ENCODE assay signal across 33 cellular contexts in the genomic region with DNA sequence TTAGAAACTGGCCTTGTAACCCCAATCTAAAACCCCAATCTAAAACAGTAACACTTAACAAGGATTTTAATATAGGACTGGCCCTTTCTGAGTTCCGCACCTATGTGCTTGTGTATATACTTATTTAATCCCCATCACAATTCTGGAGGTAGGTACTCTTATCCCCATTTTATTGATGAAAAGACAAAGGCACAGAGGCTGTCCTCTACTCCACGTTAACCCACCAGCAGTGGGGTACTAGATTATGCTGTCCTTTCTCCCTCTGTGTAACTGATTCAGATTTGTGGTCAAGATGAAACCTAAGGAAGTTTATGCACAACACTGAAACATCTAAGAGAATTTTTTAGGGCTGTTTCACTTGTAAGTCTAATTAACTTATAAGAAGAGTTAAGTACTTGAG.
"Had no signal": no experiment of that assay in that cellular context is flagged by ENCODE, and none has a peak within 500 bp of the region (broad histone marks: within the 10 kb centered on the region; RNA-seq: fewer than 3 reads in every experiment).

No MANE protein-coding gene starts in this region.

- H3K27me3 ChIP-seq: adrenal gland, body of pancreas, breast epithelium, MG63 had no signal

- H3K27ac ChIP-seq: adrenal gland, PC-9, WERI-Rb-1 had no signal

- H3K9me3 ChIP-seq: adrenal gland, body of pancreas, breast epithelium, MG63 had no signal

- DNase-seq: activated CD4-positive, alpha-beta memory T cell treated with anti-CD3 and anti-CD28 coated beads, Interleukin-2, amount 10 ng/mL, durations not matched to agents 7 days and 5 days; activated CD4-positive, alpha-beta T cell treated with anti-CD3 and anti-CD28 coated beads for 1 hour; activated CD4-positive, alpha-beta T cell treated with anti-CD3 and anti-CD28 coated beads for 48 hours; activated CD4-positive, CD25-positive, alpha-beta regulatory T cell; activated CD8-positive, alpha-beta memory T cell treated with anti-CD3 and anti-CD28 coated beads for 24 hours; activated CD8-positive, alpha-beta memory T cell treated with anti-CD3 and anti-CD28 coated beads, Interleukin-2, amount 10 ng/mL, durations not matched to agents 7 days and 5 days; activated CD8-positive, alpha-beta memory T cell treated with anti-CD3 and anti-CD28 coated beads, Interleukin-2, amount 50 U/mL, for 48 hours; activated gamma-delta T cell; activated naive CD4-positive, alpha-beta T cell treated with Interleukin-2 at 50 U/mL for 16 hours; activated T-cell treated with anti-CD3 and anti-CD28 coated beads, Interleukin-2, amount 50 U/mL, for 48 hours; adrenal gland; body of pancreas; Kasumi-1; KBM-7; MG63; NCI-H1048; NCI-H1105 treated with DMSO at 0.1 percent for 48 hours; NCI-H1436 treated with DMSO at 0.1 percent for 48 hours; NCI-H1694 treated with DMSO at 0.1 percent for 48 hours; NCI-H2029; NCI-H510A; NCI-H526; NCI-H748 treated with DMSO at 0.1 percent for 48 hours; PC-9; Right ventricle myocardium superior; SW 1271; T-helper 1 cell; T-helper 2 cell; T-helper 9 cell; WERI-Rb-1 had no signal

- H3K4me3 ChIP-seq: adrenal gland, body of pancreas, breast epithelium, MG63, PC-9 had no signal

- ATAC-seq: activated CD8-positive, alpha-beta memory T cell treated with anti-CD3 and anti-CD28 coated beads, Interleukin-2, amount 10 ng/mL, durations not matched to agents 7 days and 5 days; activated naive CD4-positive, alpha-beta T cell treated with anti-CD3 and anti-CD28 coated beads, Interleukin-2, amount 50 U/mL, for 72 hours; body of pancreas had no signal

- FAIRE-seq: astrocyte had no signal

- H3K36me3 ChIP-seq: adrenal gland, breast epithelium, MG63 had no signal
